Comparison of ENCODE assay signal across 15 cellular contexts in the genomic region with DNA sequence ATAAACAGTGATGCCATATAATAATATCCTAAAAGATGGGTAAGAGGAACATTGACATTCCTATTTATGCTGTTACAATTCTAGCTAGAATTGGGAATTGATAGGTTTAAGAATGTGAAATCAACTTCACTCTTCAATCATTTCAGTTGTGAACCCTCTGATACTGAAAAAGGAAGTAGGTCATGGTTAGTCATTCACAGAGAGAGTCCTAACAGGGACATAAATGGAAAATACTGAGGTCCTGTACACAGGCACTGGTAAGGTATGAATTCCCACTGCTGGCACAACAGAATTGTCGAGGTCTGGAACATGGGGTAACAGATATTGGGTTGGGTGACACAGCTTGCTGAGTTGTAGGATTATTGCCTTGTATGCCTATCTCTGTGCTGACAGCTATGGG.
DNase-seq lines count a peak whose midpoint lies in the region; ATAC-seq lines count a peak whose summit lies in the region.
"Had no signal": no experiment of that assay in that cellular context is flagged by ENCODE, and none has a peak within 500 bp of the region (broad histone marks: within the 10 kb centered on the region; RNA-seq: fewer than 3 reads in every experiment).

No MANE protein-coding gene starts in this region.

- peaks cover 8% of the 10 kb centered on the region for H3K4me1 Mint-ChIP-seq in activated naive CD8-positive, alpha-beta T cell treated with anti-CD3 and anti-CD28 coated beads for 36 hours
- H3K4me1 Mint-ChIP-seq: CD4-positive, CD25-positive, alpha-beta regulatory T cell had no signal

- no peak overlapping the region for H3K27ac Mint-ChIP-seq in activated naive CD8-positive, alpha-beta T cell treated with anti-CD3 and anti-CD28 coated beads for 36 hours
- H3K27ac Mint-ChIP-seq: CD4-positive, CD25-positive, alpha-beta regulatory T cell had no signal

- peaks cover 2% of the 10 kb centered on the region for H3K36me3 Mint-ChIP-seq in activated naive CD8-positive, alpha-beta T cell treated with anti-CD3 and anti-CD28 coated beads for 36 hours

- ATAC-seq in GM18870 (IDR thresholded peaks at IDR 0.05; ENCODE audit: unreplicated experiment) (peak; percentile 75), GM21528 (IDR thresholded peaks at IDR 0.05; ENCODE audit: low FRiP score, unreplicated experiment) (peak; percentile 89), HG03066 (IDR thresholded peaks at IDR 0.05; ENCODE audit: low read depth, unreplicated experiment) (peak; percentile 91), GM18867 (IDR thresholded peaks at IDR 0.05; ENCODE audit: unreplicated experiment) (no peak)
- ATAC-seq: psoas muscle had no signal

- no peak overlapping the region for H3K4me3 Mint-ChIP-seq in activated naive CD8-positive, alpha-beta T cell treated with anti-CD3 and anti-CD28 coated beads for 36 hours
- H3K4me3 Mint-ChIP-seq: CD4-positive, CD25-positive, alpha-beta regulatory T cell had no signal

- no peaks in the 10 kb centered on the region for H3K27me3 Mint-ChIP-seq in activated naive CD8-positive, alpha-beta T cell treated with anti-CD3 and anti-CD28 coated beads for 36 hours

- DNase-seq in activated naive CD8-positive, alpha-beta T cell treated with anti-CD3 and anti-CD28 coated beads for 36 hours = peak; percentile 1
- DNase-seq in NOMO-1 (lab: John Stamatoyannopoulos, UW; ENCODE audit: unreplicated experiment in 2 of 2) (no peak), putamen (ENCODE audit: low spot score) (no peak), NCI-H1105 treated with DMSO at 0.1 percent for 48 hours (lab: John Stamatoyannopoulos, UW) (no peak)
- DNase-seq: aorta; CD4-positive, CD25-positive, alpha-beta regulatory T cell; foreskin fibroblast; NCI-H2227 treated with DMSO at 0.1 percent for 48 hours; psoas muscle; RPMI8226; substantia nigra had no signal

- peaks cover 2% of the 10 kb centered on the region for H3K9me3 Mint-ChIP-seq in activated naive CD8-positive, alpha-beta T cell treated with anti-CD3 and anti-CD28 coated beads for 36 hours
